In the genomic region with DNA sequence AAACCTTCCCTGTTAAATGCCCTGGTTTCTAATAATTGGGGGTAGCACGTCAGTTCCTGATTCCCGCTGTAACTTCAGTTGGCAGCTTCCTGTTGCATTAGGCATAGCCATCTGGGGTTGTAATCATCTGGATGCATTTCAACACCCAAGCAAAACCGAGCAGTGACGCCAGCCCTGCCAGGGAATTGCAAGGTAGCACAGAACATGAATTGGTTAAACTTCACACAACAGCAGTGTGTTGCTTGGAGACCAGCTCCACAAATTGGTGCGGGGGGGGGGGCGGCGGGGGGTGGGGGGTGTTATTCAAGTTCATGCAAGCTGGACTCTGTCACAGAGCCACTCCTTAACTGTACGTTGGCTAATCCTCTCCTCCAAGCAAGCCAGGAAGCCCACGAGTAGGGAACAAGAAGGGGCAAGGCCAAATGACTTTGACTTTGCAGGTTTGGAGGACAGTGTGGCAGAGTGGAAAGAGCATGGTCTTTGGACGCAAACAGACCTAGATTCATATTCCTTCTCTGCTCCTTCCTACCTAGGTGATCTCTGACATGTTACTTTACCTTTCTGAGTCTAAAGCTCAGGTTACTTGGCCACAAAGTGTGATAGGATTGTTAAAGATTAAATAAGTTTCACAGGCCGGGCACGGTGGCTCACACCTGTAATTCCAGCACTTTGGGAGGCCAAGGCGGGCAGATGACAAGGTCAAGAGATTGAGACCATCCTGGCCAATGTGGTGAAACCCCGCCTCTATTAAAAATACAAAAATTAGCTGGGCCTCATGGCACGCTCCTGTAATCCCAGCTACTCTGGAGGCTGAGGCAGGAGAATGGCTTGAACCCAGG, we compare ENCODE assay signal across 9 cellular contexts. TPM values are rescaled to one million over a fixed set of nuclear protein-coding genes. Genes with fewer than 3 reads are reported as not detected.
DNase-seq lines count a peak whose midpoint lies in the region; ATAC-seq and TF ChIP-seq lines count a peak whose summit lies in the region.
"Had no signal": no experiment of that assay in that cellular context is flagged by ENCODE, and none has a peak within 500 bp of the region (broad histone marks: within the 10 kb centered on the region; RNA-seq: fewer than 3 reads in every experiment).

No MANE protein-coding gene starts in this region.

- H3K4me3 ChIP-seq in epithelial cell of esophagus (ENCODE audit: low read length) (no peak overlapping the region), muscle layer of duodenum (ENCODE audit: low read depth in 1 of 2, low read length in 2 of 2) (peak overlapping the region in 1 of 2 donors; percentile 24)

- intact Hi-C loops in Right ventricle myocardium inferior (cut with DNase I), result no loop called here
- intact Hi-C loops in cardiac septum (cut with DNase I), result no loop called here

- TF ChIP-seq CTCF in RWPE1 (conservative IDR thresholded peaks at IDR 0.05; ENCODE audit: low read depth) (no peak), epithelial cell of esophagus (IDR thresholded peaks at IDR 0.05; ENCODE audit: insufficient read depth, low read depth, low read length, missing control alignments) (no peak)

- H3K27me3 ChIP-seq in muscle layer of duodenum (ENCODE audit: low read depth, low read length), result no peaks in the 10 kb centered on the region

- POLR2A ChIA-PET in RWPE1 (lab: Yijun Ruan, JAX; ENCODE audit: low non-redundant PET), result interaction anchor here (0.5 kb wide), 1 partner anchor 43 kb away, joined by 4 read pairs; no protein-coding TSS in a partner anchor

- peak; percentile 88 for ATAC-seq in Right ventricle myocardium inferior
- ATAC-seq in GM19452 (IDR thresholded peaks at IDR 0.05; ENCODE audit: unreplicated experiment), result no peak

- no peaks in the 10 kb centered on the region for H3K9me3 ChIP-seq in muscle layer of duodenum (ENCODE audit: control insufficient read depth in 1 of 2, low read length in 2 of 2)

- CTCF ChIA-PET in RWPE1 (lab: Yijun Ruan, JAX), result interaction anchor here (0.6 to 1.1 kb wide), 3 partner anchors 10 to 499 kb away, joined by 3 to 7 read pairs (median 3); no protein-coding TSS in a partner anchor

- H3K27ac ChIP-seq in RWPE1 (peak overlapping the region; percentile 97), muscle layer of duodenum (ENCODE audit: low read length) (peak overlapping the region; percentile 63)

- peak; percentile 82 for DNase-seq in Right ventricle myocardium inferior (ENCODE audit: missing footprints)
- DNase-seq in cardiac septum (ENCODE audit: low spot score), result no peak
- DNase-seq in RWPE1 (ENCODE audit: low spot score), result peak; percentile 95
- peak; percentile 99 for DNase-seq in epithelial cell of esophagus (ENCODE audit: low read depth)
- DNase-seq in NCI-H1048 (lab: John Stamatoyannopoulos, UW), result no peak
- no peak for DNase-seq in activated effector memory CD4-positive, alpha-beta T cell treated with anti-CD3 and anti-CD28 coated beads, Interleukin-2, amount 50 U/mL, for 16 hours
- DNase-seq: activated B cell treated with CpG ODN at 0.5 μM for 24 hours had no signal

- H3K4me1 ChIP-seq in muscle layer of duodenum (ENCODE audit: control insufficient read depth in 1 of 2, insufficient read depth in 2 of 2, low read length in 2 of 2), result peaks cover 0 to 3% of the 10 kb centered on the region in 2 donors

- no peaks in the 10 kb centered on the region for H3K36me3 ChIP-seq in muscle layer of duodenum (ENCODE audit: control insufficient read depth in 1 of 2, insufficient read depth in 2 of 2, low read length in 2 of 2)

RNA-seq across cellular contexts. Expression of gene LAX1, which starts 4.7 kb away (rescaled TPM):
- total RNA-seq in Right ventricle myocardium inferior (0.22 TPM), cardiac septum (0.40 TPM)

RNA-seq across cellular contexts. Expression of gene ZBED6, which starts 25.7 kb away (rescaled TPM):
- total RNA-seq in Right ventricle myocardium inferior (13.0 TPM), cardiac septum (18.4 TPM)

RNA-seq across cellular contexts. Expression of gene ZC3H11A, which starts 25.7 kb away (rescaled TPM):
- 54.4 TPM for total RNA-seq in Right ventricle myocardium inferior
- 46.9 TPM for total RNA-seq in cardiac septum

Comparison
In these comparisons a context has a peak if more than half of its experiments do, and no peak if none do; other contexts are left out.
1. DNase-seq: peak in Right ventricle myocardium inferior (single experiment), RWPE1 (single experiment) and epithelial cell of esophagus (single experiment); none in cardiac septum (single experiment), NCI-H1048 (single experiment) and activated effector memory CD4-positive, alpha-beta T cell treated with anti-CD3 and anti-CD28 coated beads, Interleukin-2, amount 50 U/mL, for 16 hours (single experiment).